ENCODE assay signal across 1 cellular context in the genomic region with DNA sequence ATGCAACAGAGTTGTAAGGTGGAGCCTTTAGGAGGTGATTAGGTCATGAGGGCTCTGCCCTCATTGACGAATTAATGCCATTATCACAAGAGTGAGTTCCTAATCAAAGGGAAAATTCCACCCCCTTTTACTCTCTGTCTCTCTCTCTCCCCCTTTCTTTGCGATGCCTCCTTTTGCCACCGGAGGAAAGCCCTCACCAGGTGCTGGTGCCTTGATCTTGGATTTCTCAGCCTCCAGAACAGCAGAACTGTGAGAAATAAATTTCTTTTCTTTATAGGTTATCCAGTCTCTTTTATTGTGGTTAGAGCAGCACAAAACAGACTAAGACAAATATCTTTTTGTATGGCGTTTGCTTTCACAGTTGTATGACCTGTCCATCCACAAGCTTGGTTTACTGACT.
TF ChIP-seq lines count a peak whose summit lies in the region.

No MANE protein-coding gene starts in this region.

TF ChIP-seq in GM23338, 12 proteins besides CTCF, POLR2A, EP300 and RAD21:
- TF ChIP-seq, protein P1, sequence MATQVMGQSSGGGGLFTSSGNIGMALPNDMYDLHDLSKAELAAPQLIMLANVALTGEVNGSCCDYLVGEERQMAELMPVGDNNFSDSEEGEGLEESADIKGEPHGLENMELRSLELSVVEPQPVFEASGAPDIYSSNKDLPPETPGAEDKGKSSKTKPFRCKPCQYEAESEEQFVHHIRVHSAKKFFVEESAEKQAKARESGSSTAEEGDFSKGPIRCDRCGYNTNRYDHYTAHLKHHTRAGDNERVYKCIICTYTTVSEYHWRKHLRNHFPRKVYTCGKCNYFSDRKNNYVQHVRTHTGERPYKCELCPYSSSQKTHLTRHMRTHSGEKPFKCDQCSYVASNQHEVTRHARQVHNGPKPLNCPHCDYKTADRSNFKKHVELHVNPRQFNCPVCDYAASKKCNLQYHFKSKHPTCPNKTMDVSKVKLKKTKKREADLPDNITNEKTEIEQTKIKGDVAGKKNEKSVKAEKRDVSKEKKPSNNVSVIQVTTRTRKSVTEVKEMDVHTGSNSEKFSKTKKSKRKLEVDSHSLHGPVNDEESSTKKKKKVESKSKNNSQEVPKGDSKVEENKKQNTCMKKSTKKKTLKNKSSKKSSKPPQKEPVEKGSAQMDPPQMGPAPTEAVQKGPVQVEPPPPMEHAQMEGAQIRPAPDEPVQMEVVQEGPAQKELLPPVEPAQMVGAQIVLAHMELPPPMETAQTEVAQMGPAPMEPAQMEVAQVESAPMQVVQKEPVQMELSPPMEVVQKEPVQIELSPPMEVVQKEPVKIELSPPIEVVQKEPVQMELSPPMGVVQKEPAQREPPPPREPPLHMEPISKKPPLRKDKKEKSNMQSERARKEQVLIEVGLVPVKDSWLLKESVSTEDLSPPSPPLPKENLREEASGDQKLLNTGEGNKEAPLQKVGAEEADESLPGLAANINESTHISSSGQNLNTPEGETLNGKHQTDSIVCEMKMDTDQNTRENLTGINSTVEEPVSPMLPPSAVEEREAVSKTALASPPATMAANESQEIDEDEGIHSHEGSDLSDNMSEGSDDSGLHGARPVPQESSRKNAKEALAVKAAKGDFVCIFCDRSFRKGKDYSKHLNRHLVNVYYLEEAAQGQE (IDR thresholded peaks at IDR 0.05; ENCODE audit: unreplicated experiment): no peak
- TF ChIP-seq ZNF114 (CRISPR knock-in tag; IDR thresholded peaks at IDR 0.05) (no peak), NANOG (IDR thresholded peaks at IDR 0.05; ENCODE audit: borderline replicate concordance) (no peak), POLR2AphosphoS5 (IDR thresholded peaks at IDR 0.05; ENCODE audit: low read depth) (no peak), EZH2 (IDR thresholded peaks at IDR 0.05; ENCODE audit: low read depth, unreplicated experiment) (no peak)
